ENCODE assay signal across 11 cellular contexts in the genomic region with DNA sequence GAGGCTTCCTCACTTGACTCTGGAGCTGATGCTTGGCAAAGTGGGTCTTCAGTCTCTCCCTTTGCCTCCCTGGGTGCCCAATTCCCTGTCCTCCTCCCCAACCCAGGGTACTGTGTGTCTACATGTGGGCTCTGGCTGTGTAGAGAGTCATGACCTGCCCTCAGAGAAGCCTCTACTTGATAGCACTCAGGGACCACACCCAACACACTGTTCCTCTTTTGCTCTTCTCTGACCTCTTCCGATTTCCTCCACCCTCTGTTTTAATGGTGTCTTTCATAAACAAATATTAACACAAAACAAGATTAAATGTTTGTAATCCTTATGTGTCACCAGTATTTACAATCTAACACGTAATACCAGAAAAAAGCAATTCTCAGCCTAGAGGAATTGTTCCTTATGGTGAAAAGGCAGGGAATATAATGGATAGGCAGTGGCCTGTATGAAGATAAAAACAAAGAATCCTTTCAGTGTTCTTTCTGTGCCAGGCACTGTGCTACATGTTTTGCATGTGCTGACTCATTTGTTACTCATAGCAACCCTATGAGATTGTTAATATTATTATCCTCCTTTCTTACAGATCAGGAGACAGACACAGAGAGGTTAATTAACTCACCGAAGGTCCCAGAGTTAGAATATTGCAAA. TPM values are rescaled to one million over a fixed set of nuclear protein-coding genes. Genes with fewer than 3 reads are reported as not detected.
DNase-seq lines count a peak whose midpoint lies in the region; ATAC-seq and TF ChIP-seq lines count a peak whose summit lies in the region.
"Had no signal": no experiment of that assay in that cellular context is flagged by ENCODE, and none has a peak within 500 bp of the region (broad histone marks: within the 10 kb centered on the region; RNA-seq: fewer than 3 reads in every experiment).

No MANE protein-coding gene starts in this region.

- intact Hi-C loops in mucosa of descending colon (cut with DNase I, micrococcal nuclease), result no loop called here

- CTCF ChIA-PET in HEK293T (lab: Yijun Ruan, JAX), result no interaction called here

- POLR2A ChIA-PET in HEK293T (lab: Yijun Ruan, JAX), result no interaction called here

- peaks cover 3% of the 10 kb centered on the region for H3K4me1 ChIP-seq in mucosa of descending colon (ENCODE audit: low read depth)

- DNase-seq in RPMI7951 (ENCODE audit: low read depth) (peak; percentile 7), mucosa of descending colon (no peak), GM03348 (ENCODE audit: low spot score) (no peak), AG20443 (ENCODE audit: low spot score) (no peak), HEK293T (ENCODE audit: extremely low spot score) (no peak)
- DNase-seq: head of caudate nucleus, IMR-90 had no signal

- no peak overlapping the region for H3K4me3 ChIP-seq in mucosa of descending colon

- ATAC-seq in GM19324 (IDR thresholded peaks at IDR 0.05; ENCODE audit: low FRiP score, unreplicated experiment), result peak; percentile 63
- peak; percentile 62 for ATAC-seq in HG03103 (IDR thresholded peaks at IDR 0.05; ENCODE audit: low read depth, unreplicated experiment)
- peak; percentile 76 for ATAC-seq in mucosa of descending colon
- no peak for ATAC-seq in HG03457 (IDR thresholded peaks at IDR 0.05; ENCODE audit: unreplicated experiment)

- no peaks in the 10 kb centered on the region for H3K36me3 ChIP-seq in mucosa of descending colon (ENCODE audit: low read depth)

- no peak for TF ChIP-seq CTCF in mucosa of descending colon (IDR thresholded peaks at IDR 0.05)

- H3K9me3 ChIP-seq in mucosa of descending colon, result no peaks in the 10 kb centered on the region

TF ChIP-seq in HEK293T, 16 proteins besides CTCF, POLR2A, EP300 and RAD21:
- TF ChIP-seq ELF4 (IDR thresholded peaks at IDR 0.05) (no peak), FOXM1 (IDR thresholded peaks at IDR 0.05; ENCODE audit: borderline replicate concordance) (no peak), SP1 (IDR thresholded peaks at IDR 0.05) (no peak), HDGF (IDR thresholded peaks at IDR 0.05; ENCODE audit: borderline replicate concordance) (no peak), NFRKB (IDR thresholded peaks at IDR 0.05) (no peak), SUZ12 (IDR thresholded peaks at IDR 0.05) (no peak), BHLHE40 (IDR thresholded peaks at IDR 0.05; ENCODE audit: borderline replicate concordance) (no peak), CTBP1 (IDR thresholded peaks at IDR 0.05; ENCODE audit: borderline replicate concordance) (no peak), L3MBTL2 (conservative IDR thresholded peaks at IDR 0.05) (no peak), TARDBP (IDR thresholded peaks at IDR 0.05) (no peak), ARNT (IDR thresholded peaks at IDR 0.05) (no peak), FOXA1 (IDR thresholded peaks at IDR 0.05) (no peak), LEF1 (IDR thresholded peaks at IDR 0.05; ENCODE audit: borderline replicate concordance) (no peak), FOXK2 (IDR thresholded peaks at IDR 0.05) (no peak), ZNF384 (IDR thresholded peaks at IDR 0.05) (no peak)
- TF ChIP-seq, protein P1, sequence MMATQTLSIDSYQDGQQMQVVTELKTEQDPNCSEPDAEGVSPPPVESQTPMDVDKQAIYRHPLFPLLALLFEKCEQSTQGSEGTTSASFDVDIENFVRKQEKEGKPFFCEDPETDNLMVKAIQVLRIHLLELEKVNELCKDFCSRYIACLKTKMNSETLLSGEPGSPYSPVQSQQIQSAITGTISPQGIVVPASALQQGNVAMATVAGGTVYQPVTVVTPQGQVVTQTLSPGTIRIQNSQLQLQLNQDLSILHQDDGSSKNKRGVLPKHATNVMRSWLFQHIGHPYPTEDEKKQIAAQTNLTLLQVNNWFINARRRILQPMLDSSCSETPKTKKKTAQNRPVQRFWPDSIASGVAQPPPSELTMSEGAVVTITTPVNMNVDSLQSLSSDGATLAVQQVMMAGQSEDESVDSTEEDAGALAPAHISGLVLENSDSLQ (IDR thresholded peaks at IDR 0.05), result no peak

RNA-seq across cellular contexts. Expression of a gene that starts 58.2 kb away (rescaled TPM):
- not detected in 2 replicates for total RNA-seq in RPMI7951 (2014; rRNA removed; shearing (Covaris generic))
- under 1 TPM in 2 of 3 donors, not detected in 1; 0.41 to 0.48 TPM for total RNA-seq in mucosa of descending colon
- total RNA-seq: IMR-90, mononuclear cell had no signal
